In the genomic region with DNA sequence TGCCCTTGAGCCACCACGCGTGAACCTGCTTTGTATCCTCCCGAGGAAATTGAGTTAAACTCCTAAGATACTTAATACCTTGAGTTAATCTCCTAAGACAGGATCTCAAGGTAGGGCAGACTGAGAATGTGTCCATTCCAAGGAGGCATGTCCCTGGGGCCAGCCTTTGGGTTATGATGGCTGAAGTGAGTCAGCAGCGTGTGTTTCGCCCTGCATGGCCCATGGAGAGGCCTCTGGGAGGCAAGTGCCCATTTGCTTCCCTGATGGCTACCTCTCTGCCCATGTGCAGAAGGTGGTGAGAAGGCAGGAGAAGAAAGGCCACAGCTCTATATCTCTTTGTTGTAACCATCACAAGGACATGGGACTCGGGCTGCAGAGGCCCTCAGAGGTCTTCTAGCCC, we compare ENCODE assay signal across 18 cellular contexts. TPM values are rescaled to one million over a fixed set of nuclear protein-coding genes. Genes with fewer than 3 reads are reported as not detected.
A peak's percentile ranks its signal among the peaks of the same experiment; 100 is the strongest.
DNase-seq lines count a peak whose midpoint lies in the region; ATAC-seq lines count a peak whose summit lies in the region.
"Had no signal": no experiment of that assay in that cellular context is flagged by ENCODE, and none has a peak within 500 bp of the region (broad histone marks: within the 10 kb centered on the region; RNA-seq: fewer than 3 reads in every experiment).

No MANE protein-coding gene starts in this region.

- DNase-seq in NCI-H82 (lab: John Stamatoyannopoulos, UW), result peak; percentile 6
- DNase-seq in NCI-H82 treated with DMSO at 0.1 percent for 48 hours (lab: John Stamatoyannopoulos, UW; ENCODE audit: unreplicated experiment), result no peak
- DNase-seq in neuronal stem cell (ENCODE audit: low spot score), result no peak
- DNase-seq in effector CD4-positive, alpha-beta T cell, result no peak
- no peak for DNase-seq in NCI-H2227 (lab: John Stamatoyannopoulos, UW; ENCODE audit: unreplicated experiment)
- no peak for DNase-seq in left colon
- DNase-seq: AML-193; Caco-2; CD4-positive, alpha-beta T cell; GDM1; GM23248; HCEC 1CT had no signal

- H3K4me2 ChIP-seq in neuronal stem cell (ENCODE audit: insufficient read depth, low read length, poor library complexity, severe bottlenecking), result no peak overlapping the region
- H3K4me2 ChIP-seq: A549 had no signal

- H2BK5ac ChIP-seq in neuronal stem cell (ENCODE audit: low read length), result no peak overlapping the region

- H2AFZ ChIP-seq in neuronal stem cell (ENCODE audit: low read length), result no peak overlapping the region
- H2AFZ ChIP-seq: GM23248 had no signal

- H3K4me3 ChIP-seq in neuronal stem cell (ENCODE audit: low read length in 2 of 2), result no peak overlapping the region
- H3K4me3 ChIP-seq: A549, GM23248 had no signal

- H3K9me3 Mint-ChIP-seq in dendritic cell treated with granulocyte-macrophage colony-stimulating factor and Interleukin-4, amounts not matched to agents 40 ng/mL and 50 ng/mL, for 4 days, result no peaks in the 10 kb centered on the region
- H3K9me3 Mint-ChIP-seq in stimulated activated memory B cell treated with anti-CD40 and anti-IgM and Interleukin-4, amounts not matched to agents 10 μg/mL and 1 μg/mL and 100 μg/mL, for 72 hours, result no peaks in the 10 kb centered on the region
- H3K9me3 Mint-ChIP-seq: CD4-positive, alpha-beta T cell had no signal

- H3K14ac ChIP-seq in neuronal stem cell (ENCODE audit: low read length), result no peak overlapping the region

- no peak overlapping the region for H3K4me3 Mint-ChIP-seq in dendritic cell treated with granulocyte-macrophage colony-stimulating factor and Interleukin-4, amounts not matched to agents 40 ng/mL and 50 ng/mL, for 4 days
- H3K4me3 Mint-ChIP-seq in stimulated activated memory B cell treated with anti-CD40 and anti-IgM and Interleukin-4, amounts not matched to agents 10 μg/mL and 1 μg/mL and 100 μg/mL, for 72 hours, result no peak overlapping the region
- H3K4me3 Mint-ChIP-seq: CD4-positive, alpha-beta T cell had no signal

- peak overlapping the region; percentile 6 for H3K27ac Mint-ChIP-seq in dendritic cell treated with granulocyte-macrophage colony-stimulating factor and Interleukin-4, amounts not matched to agents 40 ng/mL and 50 ng/mL, for 4 days
- peak overlapping the region; percentile 12 for H3K27ac Mint-ChIP-seq in stimulated activated memory B cell treated with anti-CD40 and anti-IgM and Interleukin-4, amounts not matched to agents 10 μg/mL and 1 μg/mL and 100 μg/mL, for 72 hours
- H3K27ac Mint-ChIP-seq: CD4-positive, alpha-beta T cell had no signal

- H3K9ac ChIP-seq in neuronal stem cell (ENCODE audit: low read depth, low read length, poor library complexity), result no peak overlapping the region
- H3K9ac ChIP-seq: GM23248 had no signal

- no peak overlapping the region for H2BK12ac ChIP-seq in neuronal stem cell (ENCODE audit: low read length)

- intact Hi-C loops in dendritic cell treated with granulocyte-macrophage colony-stimulating factor and Interleukin-4, amounts not matched to agents 40 ng/mL and 50 ng/mL, for 4 days (cut with micrococcal nuclease), result no loop called here
- intact Hi-C loops in left colon (cut with DNase I, micrococcal nuclease), result no loop called here

- H3K36me3 Mint-ChIP-seq in dendritic cell treated with granulocyte-macrophage colony-stimulating factor and Interleukin-4, amounts not matched to agents 40 ng/mL and 50 ng/mL, for 4 days (ENCODE audit: low read depth), result no peaks in the 10 kb centered on the region
- H3K36me3 Mint-ChIP-seq in stimulated activated memory B cell treated with anti-CD40 and anti-IgM and Interleukin-4, amounts not matched to agents 10 μg/mL and 1 μg/mL and 100 μg/mL, for 72 hours, result peaks cover 5% of the 10 kb centered on the region

- peak overlapping the region; percentile 24 for H2BK15ac ChIP-seq in neuronal stem cell (ENCODE audit: low read length)

- H3K27ac ChIP-seq in neuronal stem cell (replicated peaks; ENCODE audit: low read length), result no peak overlapping the region
- H3K27ac ChIP-seq: 22Rv1, A549, C4-2B, GM23248, HL-60 had no signal

- no peaks in the 10 kb centered on the region for H3K27me3 ChIP-seq in neuronal stem cell (ENCODE audit: control insufficient read depth in 3 of 3, insufficient read depth in 3 of 3, low read depth in 1 of 3, low read length in 3 of 3)

- H3K4me1 ChIP-seq in neuronal stem cell (ENCODE audit: control insufficient read depth in 2 of 2, insufficient read depth in 1 of 2, low read depth in 1 of 2, low read length in 2 of 2), result peaks cover 11 to 12% of the 10 kb centered on the region in 2 donors
- H3K4me1 ChIP-seq: Caco-2 had no signal

- no CpG with 5 or more reads among the region's 6 CpGs for WGBS in neuronal stem cell (ENCODE audit: extremely low coverage in 2 of 2, insufficient read length in 2 of 2, insufficient replicate concordance in 1 of 2), 2 donors

- H2BK120ac ChIP-seq in neuronal stem cell (ENCODE audit: low read depth, low read length), result no peak overlapping the region

- H3K23ac ChIP-seq in neuronal stem cell (ENCODE audit: low read depth, low read length, poor library complexity), result no peak overlapping the region

- ATAC-seq in stimulated activated memory B cell treated with anti-CD40 and anti-IgM and Interleukin-4, amounts not matched to agents 10 μg/mL and 1 μg/mL and 100 μg/mL, for 72 hours, result no peak
- no peak for ATAC-seq in left colon
- ATAC-seq: A549 had no signal

- no peak overlapping the region for H4K91ac ChIP-seq in neuronal stem cell (ENCODE audit: low read depth, low read length, poor library complexity)

- H3K79me1 ChIP-seq in neuronal stem cell (ENCODE audit: low read depth, low read length), result no peaks in the 10 kb centered on the region

- no peak overlapping the region for H4K8ac ChIP-seq in neuronal stem cell (ENCODE audit: low read depth, low read length)

- no peaks in the 10 kb centered on the region for H3K27me3 Mint-ChIP-seq in dendritic cell treated with granulocyte-macrophage colony-stimulating factor and Interleukin-4, amounts not matched to agents 40 ng/mL and 50 ng/mL, for 4 days
- H3K27me3 Mint-ChIP-seq in stimulated activated memory B cell treated with anti-CD40 and anti-IgM and Interleukin-4, amounts not matched to agents 10 μg/mL and 1 μg/mL and 100 μg/mL, for 72 hours, result no peaks in the 10 kb centered on the region
- H3K27me3 Mint-ChIP-seq: CD4-positive, alpha-beta T cell had no signal

- H3K4ac ChIP-seq in neuronal stem cell (ENCODE audit: low read length), result no peak overlapping the region

- H2AK5ac ChIP-seq in neuronal stem cell (ENCODE audit: low read depth, low read length), result no peak overlapping the region

- peaks cover 0 to 1% of the 10 kb centered on the region in 2 donors for H3K9me3 ChIP-seq in neuronal stem cell (replicated peaks in 1 of 2; ENCODE audit: control insufficient read depth in 2 of 2, insufficient read depth in 1 of 2, low read depth in 1 of 2, low read length in 2 of 2)
- H3K9me3 ChIP-seq: A549, Caco-2 had no signal

- H3K18ac ChIP-seq in neuronal stem cell (ENCODE audit: low read length), result no peak overlapping the region

- H3K36me3 ChIP-seq in neuronal stem cell (replicated peaks in 1 of 2; ENCODE audit: control insufficient read depth in 2 of 2, insufficient read depth in 2 of 2, low read length in 2 of 2), result no peaks in the 10 kb centered on the region

- H3K4me1 Mint-ChIP-seq in dendritic cell treated with granulocyte-macrophage colony-stimulating factor and Interleukin-4, amounts not matched to agents 40 ng/mL and 50 ng/mL, for 4 days (ENCODE audit: low read depth), result peaks cover 38% of the 10 kb centered on the region
- H3K4me1 Mint-ChIP-seq in stimulated activated memory B cell treated with anti-CD40 and anti-IgM and Interleukin-4, amounts not matched to agents 10 μg/mL and 1 μg/mL and 100 μg/mL, for 72 hours, result peaks cover 25% of the 10 kb centered on the region

RNA-seq across cellular contexts. Expression of gene LIMD1, which starts 36.7 kb away (rescaled TPM):
- 5.5 TPM for polyA plus RNA-seq in neuronal stem cell (2013, experiment 1 of 2)
- polyA plus RNA-seq in neuronal stem cell (2013, experiment 2 of 2), result 5.7 TPM
- 10 to 100 TPM; 35.0 to 42.6 TPM for total RNA-seq in left colon
